ENCODE assay signal across 17 cellular contexts in genomic region chr12:122996621-122997342, GRCh38. TPM values are rescaled to one million over a fixed set of nuclear protein-coding genes. Genes with fewer than 3 reads are reported as not detected.
DNase-seq lines count a peak whose midpoint lies in the region; ATAC-seq, FAIRE-seq and TF ChIP-seq lines count a peak whose summit lies in the region.
"Had no signal": no experiment of that assay in that cellular context is flagged by ENCODE, and none has a peak within 500 bp of the region (broad histone marks: within the 10 kb centered on the region; RNA-seq: fewer than 3 reads in every experiment).

No MANE protein-coding gene starts in this region.

- H3K36me3 Mint-ChIP-seq in activated naive CD4-positive, alpha-beta T cell treated with anti-CD3 and anti-CD28 coated beads, Interleukin-2, amount 50 U/mL, for 24 hours = peaks cover 2% of the 10 kb centered on the region
- no peaks in the 10 kb centered on the region for H3K36me3 Mint-ChIP-seq in activated naive CD4-positive, alpha-beta T cell treated with anti-CD3 and anti-CD28 coated beads, Interleukin-2, amount 50 U/mL, for 72 hours
- H3K36me3 Mint-ChIP-seq in astrocyte (ENCODE audit: low read depth, unreplicated experiment) = peaks cover 7% of the 10 kb centered on the region
- no peaks in the 10 kb centered on the region for H3K36me3 Mint-ChIP-seq in osteocyte (ENCODE audit: unreplicated experiment)
- H3K36me3 Mint-ChIP-seq: CD14-positive monocyte; CD4-positive, alpha-beta memory T cell had no signal

- H3K9ac ChIP-seq in astrocyte (ENCODE audit: low read length) (no peak overlapping the region), HepG2 (ENCODE audit: insufficient read depth, low read depth, low read length) (no peak overlapping the region)
- H3K9ac ChIP-seq: BLaER1 had no signal

- DNase-seq in activated naive CD4-positive, alpha-beta T cell treated with anti-CD3 and anti-CD28 coated beads, Interleukin-2, amount 50 U/mL, for 72 hours (ENCODE audit: low spot score in 2 of 2) = no peak
- DNase-seq in astrocyte (ENCODE audit: low read depth) = no peak
- DNase-seq in HepG2 (ENCODE audit: low spot score) = no peak
- peak; percentile 50 for DNase-seq in osteoblast (ENCODE audit: insufficient read length, low spot score, missing footprints)
- DNase-seq in osteocyte (ENCODE audit: extremely low spot score, unreplicated experiment) = no peak
- DNase-seq in stimulated activated naive CD8-positive, alpha-beta T cell treated with anti-CD3 and anti-CD28 coated beads, Interleukin-15, Interleukin-2, amounts not matched to agents 100 U/mL and 50 U/mL, for 24 hours = no peak
- DNase-seq in activated T-cell treated with anti-CD3 and anti-CD28 coated beads for 4 hours = no peak
- DNase-seq: 8988T; CD4-positive, alpha-beta memory T cell; DMS153; DMS79; GF-D8; H9 had no signal

- no peak for TF ChIP-seq RAD21 in HepG2 (CRISPR knock-in tag; IDR thresholded peaks at IDR 0.05)

- intact Hi-C loops in HepG2 (cut with micrococcal nuclease; ENCODE audit: unreplicated experiment) = no loop called here

- CTCF ChIA-PET in HepG2 (lab: Yijun Ruan, JAX; ENCODE audit: low intra/inter-chr PET ratio, low total read pairs) = no interaction called here

- H3K27me3 ChIP-seq in astrocyte (ENCODE audit: insufficient read depth, low read length) = no peaks in the 10 kb centered on the region
- H3K27me3 ChIP-seq in HepG2 (ENCODE audit: control insufficient read depth in 1 of 2, insufficient read depth in 2 of 2, low read length in 2 of 2) = no peaks in the 10 kb centered on the region; a peak in 1 of 5 replicates
- H3K27me3 ChIP-seq in osteoblast (ENCODE audit: insufficient read depth, low read length) = no peaks in the 10 kb centered on the region
- H3K27me3 ChIP-seq: BLaER1 had no signal

- H3K79me2 ChIP-seq in astrocyte (ENCODE audit: insufficient read depth, low read length) (no peaks in the 10 kb centered on the region), HepG2 (ENCODE audit: insufficient read depth, low read length) (no peaks in the 10 kb centered on the region), osteoblast (ENCODE audit: insufficient read depth, low read length) (no peaks in the 10 kb centered on the region)

- POLR2A ChIA-PET in HepG2 (lab: Yijun Ruan, JAX) = no interaction called here

- H3K4me3 ChIP-seq in astrocyte (ENCODE audit: insufficient read depth, low read depth, low read length) = no peak overlapping the region
- no peak overlapping the region for H3K4me3 ChIP-seq in HepG2 (replicated peaks in 1 of 3; ENCODE audit: insufficient read depth in 1 of 3, low read depth in 2 of 3, low read length in 3 of 3)
- H3K4me3 ChIP-seq in osteoblast (ENCODE audit: insufficient read depth, low read length) = no peak overlapping the region
- H3K4me3 ChIP-seq: BLaER1, GM23338 had no signal

- TF ChIP-seq CTCF in astrocyte (IDR thresholded peaks at IDR 0.05; ENCODE audit: insufficient read depth, low read depth, low read length) = no peak
- TF ChIP-seq CTCF in HepG2 (CRISPR knock-in tag; IDR thresholded peaks at IDR 0.05) = no peak; the same call in 1 of the 2 replicates
- no peak for TF ChIP-seq CTCF in osteoblast (IDR thresholded peaks at IDR 0.05; ENCODE audit: extremely low read depth, low read depth, low read length)
- TF ChIP-seq CTCF in osteocyte (IDR thresholded peaks at IDR 0.05) = no peak

- H3K27me3 Mint-ChIP-seq in activated naive CD4-positive, alpha-beta T cell treated with anti-CD3 and anti-CD28 coated beads, Interleukin-2, amount 50 U/mL, for 24 hours = no peaks in the 10 kb centered on the region
- peaks cover 3% of the 10 kb centered on the region for H3K27me3 Mint-ChIP-seq in astrocyte (ENCODE audit: low read depth, unreplicated experiment)
- no peaks in the 10 kb centered on the region for H3K27me3 Mint-ChIP-seq in osteocyte (ENCODE audit: unreplicated experiment)
- H3K27me3 Mint-ChIP-seq: CD4-positive, alpha-beta memory T cell had no signal

- no peaks in the 10 kb centered on the region for H3K36me3 ChIP-seq in astrocyte (ENCODE audit: insufficient read depth, low read length)
- H3K36me3 ChIP-seq in HepG2 (replicated peaks in 1 of 2; ENCODE audit: control insufficient read depth in 1 of 2, insufficient read depth in 2 of 2, low read length in 2 of 2) = peaks cover 2 to 7% of the 10 kb centered on the region in 2 experiments; a peak in 3 of 5 replicates
- peaks cover 2% of the 10 kb centered on the region for H3K36me3 ChIP-seq in osteoblast (ENCODE audit: insufficient read depth, low read length)

- H3K27ac ChIP-seq in astrocyte (ENCODE audit: low read depth, low read length) (no peak overlapping the region), HepG2 (ENCODE audit: extremely low read length, insufficient read depth, low read length) (peak overlapping the region; percentile 44), osteoblast (ENCODE audit: low read depth, low read length) (no peak overlapping the region)
- H3K27ac ChIP-seq: BLaER1 had no signal

- H3K4me2 ChIP-seq in astrocyte (ENCODE audit: low read length) = no peak overlapping the region
- H3K4me2 ChIP-seq in HepG2 (ENCODE audit: low read depth, low read length) = no peak overlapping the region
- no peak overlapping the region for H3K4me2 ChIP-seq in osteoblast (ENCODE audit: insufficient read depth, low read length)
- H3K4me2 ChIP-seq: BLaER1, GM23338 had no signal

- TF ChIP-seq EP300 in HepG2 (IDR thresholded peaks at IDR 0.05; ENCODE audit: low read depth in 2 of 2, low read length in 2 of 2) = no peak
- TF ChIP-seq EP300 in HepG2 (CRISPR knock-in tag; IDR thresholded peaks at IDR 0.05; ENCODE audit: borderline replicate concordance) = no peak

- no TSS peak for BruUV-seq in HepG2 (replicated peaks; lab: Mats Ljungman, UMichigan)

- H3K4me1 ChIP-seq in astrocyte (ENCODE audit: insufficient read depth, low read length) (no peaks in the 10 kb centered on the region), HepG2 (ENCODE audit: insufficient read depth, low read length) (peaks cover 12% of the 10 kb centered on the region), osteoblast (ENCODE audit: insufficient read depth, low read length) (no peaks in the 10 kb centered on the region)

- H2AFZ ChIP-seq in astrocyte (ENCODE audit: low read depth, low read length) = no peak overlapping the region
- no peak overlapping the region for H2AFZ ChIP-seq in HepG2 (ENCODE audit: low read length)
- no peak overlapping the region for H2AFZ ChIP-seq in osteoblast (ENCODE audit: low read length)
- H2AFZ ChIP-seq: GM23338 had no signal

- H3K27ac Mint-ChIP-seq in activated naive CD4-positive, alpha-beta T cell treated with anti-CD3 and anti-CD28 coated beads, Interleukin-2, amount 50 U/mL, for 24 hours = peak overlapping the region; percentile 30
- H3K27ac Mint-ChIP-seq in activated naive CD4-positive, alpha-beta T cell treated with anti-CD3 and anti-CD28 coated beads, Interleukin-2, amount 50 U/mL, for 72 hours = peak overlapping the region in 1 of 2 donors; percentile 20
- H3K27ac Mint-ChIP-seq in astrocyte (ENCODE audit: unreplicated experiment) (peak overlapping the region; percentile 12), osteocyte (ENCODE audit: unreplicated experiment) (no peak overlapping the region)
- H3K27ac Mint-ChIP-seq: CD14-positive monocyte; CD4-positive, alpha-beta memory T cell; GM23338; H9 had no signal

- TF ChIP-seq POLR2A in HepG2 (IDR thresholded peaks at IDR 0.05; ENCODE audit: insufficient read depth in 1 of 2, low read depth in 2 of 2, low read length in 2 of 2) = no peak

- no peaks in the 10 kb centered on the region for H3K4me1 Mint-ChIP-seq in activated naive CD4-positive, alpha-beta T cell treated with anti-CD3 and anti-CD28 coated beads, Interleukin-2, amount 50 U/mL, for 24 hours
- H3K4me1 Mint-ChIP-seq in astrocyte (ENCODE audit: low read depth, unreplicated experiment) (no peaks in the 10 kb centered on the region), osteocyte (ENCODE audit: unreplicated experiment) (no peaks in the 10 kb centered on the region)
- H3K4me1 Mint-ChIP-seq: CD14-positive monocyte, GM23338 had no signal

- FAIRE-seq in astrocyte (lab: Jason Lieb, UNC) = no peak
- FAIRE-seq in HepG2 (lab: Jason Lieb, UNC) = no peak

- H3K4me3 Mint-ChIP-seq in activated naive CD4-positive, alpha-beta T cell treated with anti-CD3 and anti-CD28 coated beads, Interleukin-2, amount 50 U/mL, for 24 hours = no peak overlapping the region
- no peak overlapping the region for H3K4me3 Mint-ChIP-seq in astrocyte (ENCODE audit: unreplicated experiment)
- no peak overlapping the region for H3K4me3 Mint-ChIP-seq in osteocyte (ENCODE audit: unreplicated experiment)
- H3K4me3 Mint-ChIP-seq: CD14-positive monocyte; CD4-positive, alpha-beta memory T cell; GM23338; H9 had no signal

- no peaks in the 10 kb centered on the region for H3K9me3 Mint-ChIP-seq in activated naive CD4-positive, alpha-beta T cell treated with anti-CD3 and anti-CD28 coated beads, Interleukin-2, amount 50 U/mL, for 24 hours
- H3K9me3 Mint-ChIP-seq in activated naive CD4-positive, alpha-beta T cell treated with anti-CD3 and anti-CD28 coated beads, Interleukin-2, amount 50 U/mL, for 72 hours = no peaks in the 10 kb centered on the region
- H3K9me3 Mint-ChIP-seq in astrocyte (ENCODE audit: unreplicated experiment) (peaks cover 1% of the 10 kb centered on the region), osteocyte (ENCODE audit: unreplicated experiment) (no peaks in the 10 kb centered on the region)
- H3K9me3 Mint-ChIP-seq: CD14-positive monocyte; CD4-positive, alpha-beta memory T cell; GM23338; H9 had no signal

- 94% methylated on average over 11 of the region's 16 CpGs for WGBS in HepG2 (ENCODE audit: low lambda C conversion rate)

- H3K9me3 ChIP-seq in astrocyte (ENCODE audit: insufficient read depth, low read depth, low read length) = no peaks in the 10 kb centered on the region
- no peaks in the 10 kb centered on the region for H3K9me3 ChIP-seq in HepG2 (ENCODE audit: low read length)
- H3K9me3 ChIP-seq in osteoblast (ENCODE audit: low read depth, low read length) = no peaks in the 10 kb centered on the region
- H3K9me3 ChIP-seq: BLaER1 had no signal

- ATAC-seq in activated naive CD4-positive, alpha-beta T cell treated with anti-CD3 and anti-CD28 coated beads, Interleukin-2, amount 50 U/mL, for 72 hours = no peak
- ATAC-seq in HepG2 = no peak; the same call in 2 of the 3 replicates
- ATAC-seq in stimulated activated naive CD8-positive, alpha-beta T cell treated with anti-CD3 and anti-CD28 coated beads, Interleukin-15, Interleukin-2, amounts not matched to agents 100 U/mL and 50 U/mL, for 24 hours = no peak
- ATAC-seq: GM23338 had no signal

- in situ Hi-C loops in HepG2 (cut with HindIII; ENCODE audit: extremely low pct_ligation_motif_present, low pct_unique_long_range_greater_than_20kb) = no loop called here

- no peaks in the 10 kb centered on the region for H4K20me1 ChIP-seq in astrocyte (ENCODE audit: insufficient read depth, low read length)
- H4K20me1 ChIP-seq in HepG2 (ENCODE audit: insufficient read depth, low read length) = no peaks in the 10 kb centered on the region
- no peaks in the 10 kb centered on the region for H4K20me1 ChIP-seq in osteoblast (ENCODE audit: insufficient read depth, low read length)

RNA-seq across cellular contexts. Expression of gene ARL6IP4, which starts 16.3 kb away (rescaled TPM):
- 100 to 1,000 TPM in 1 of 2 donors, 10 to 100 TPM in 1; 99.9 to 180 TPM for total RNA-seq in activated naive CD4-positive, alpha-beta T cell treated with anti-CD3 and anti-CD28 coated beads, Interleukin-2, amount 50 U/mL, for 72 hours
- total RNA-seq in astrocyte (121 and 122 TPM in 2 replicates), HepG2 (2016; rRNA removed; fragmentation: Illumina TruSeq; extraction: Trizol) (178 and 220 TPM in 2 replicates), osteoblast (117 and 118 TPM in 2 replicates), osteocyte (166 and 171 TPM in 2 replicates)
- total RNA-seq in HepG2 (2016; cell fraction: cytosol; rRNA removed; fragmentation: Illumina TruSeq; extraction: Trizol; ENCODE audit: low read depth) = 710 and 791 TPM in 2 replicates
- total RNA-seq in HepG2 (2016; cell fraction: insoluble cytoplasmic fraction; rRNA removed; fragmentation: Illumina TruSeq; extraction: Trizol) = 169 and 227 TPM in 2 replicates
- total RNA-seq in HepG2 (2016; cell fraction: membrane; rRNA removed; fragmentation: Illumina TruSeq; extraction: Trizol) = 491 and 557 TPM in 2 replicates
- 80.1 and 103 TPM in 2 replicates for total RNA-seq in HepG2 (2016; cell fraction: nucleus; rRNA removed; fragmentation: Illumina TruSeq; extraction: Trizol)
- polyA plus RNA-seq in HepG2 (2011; rRNA removed) = 155 and 179 TPM in 2 replicates
- 176 and 208 TPM in 2 replicates for polyA plus RNA-seq in HepG2 (2011; cell fraction: cytosol; rRNA removed)
- 332 and 368 TPM in 2 replicates for polyA plus RNA-seq in HepG2 (2011; cell fraction: nucleus; rRNA removed)
- 109 and 121 TPM in 2 replicates for polyA plus RNA-seq in HepG2 (2012)
- polyA plus RNA-seq in HepG2 (2016; cell fraction: cytosol; fragmentation: Illumina TruSeq; extraction: Trizol; ENCODE audit: low read depth) = 761 and 860 TPM in 2 replicates
- polyA plus RNA-seq in HepG2 (2016; cell fraction: insoluble cytoplasmic fraction; fragmentation: Illumina TruSeq; extraction: Trizol; ENCODE audit: low read depth) = 159 and 186 TPM in 2 replicates
- 440 and 496 TPM in 2 replicates for polyA plus RNA-seq in HepG2 (2016; cell fraction: membrane; fragmentation: Illumina TruSeq; extraction: Trizol; ENCODE audit: low read depth)
- polyA plus RNA-seq in HepG2 (2016; cell fraction: nucleus; fragmentation: Illumina TruSeq; extraction: Trizol; ENCODE audit: insufficient read depth, low read depth) = 178 and 189 TPM in 2 replicates
- 30.5 and 34.7 TPM in 2 replicates for polyA minus RNA-seq in HepG2 (2011; rRNA and poly(A)+ RNA removed; ENCODE audit: low replicate concordance)
- 30.8 and 31.7 TPM in 2 replicates for polyA minus RNA-seq in HepG2 (2011; cell fraction: cytosol; rRNA and poly(A)+ RNA removed)
- polyA minus RNA-seq in HepG2 (2011; cell fraction: nucleus; rRNA and poly(A)+ RNA removed) = 19.3 and 22.6 TPM in 2 replicates

RNA-seq across cellular contexts. Expression of gene OGFOD2, which starts 21.7 kb away (rescaled TPM):
- 10 to 100 TPM; 30.3 to 30.8 TPM for total RNA-seq in activated naive CD4-positive, alpha-beta T cell treated with anti-CD3 and anti-CD28 coated beads, Interleukin-2, amount 50 U/mL, for 72 hours
- 13.3 and 16.1 TPM in 2 replicates for total RNA-seq in astrocyte
- total RNA-seq in HepG2 (2016; rRNA removed; fragmentation: Illumina TruSeq; extraction: Trizol) = 10.6 and 14.6 TPM in 2 replicates
- total RNA-seq in HepG2 (2016; cell fraction: cytosol; rRNA removed; fragmentation: Illumina TruSeq; extraction: Trizol; ENCODE audit: low read depth) = 4.5 and 4.8 TPM in 2 replicates
- total RNA-seq in HepG2 (2016; cell fraction: insoluble cytoplasmic fraction; rRNA removed; fragmentation: Illumina TruSeq; extraction: Trizol) = 12.7 and 14.8 TPM in 2 replicates
- total RNA-seq in HepG2 (2016; cell fraction: membrane; rRNA removed; fragmentation: Illumina TruSeq; extraction: Trizol) = 8.7 and 8.8 TPM in 2 replicates
- 11.1 and 14.0 TPM in 2 replicates for total RNA-seq in HepG2 (2016; cell fraction: nucleus; rRNA removed; fragmentation: Illumina TruSeq; extraction: Trizol)
- 13.2 and 15.5 TPM in 2 replicates for polyA plus RNA-seq in HepG2 (2011; rRNA removed)
- polyA plus RNA-seq in HepG2 (2011; cell fraction: cytosol; rRNA removed) = 10.6 and 23.9 TPM in 2 replicates
- 115 and 150 TPM in 2 replicates for polyA plus RNA-seq in HepG2 (2011; cell fraction: nucleus; rRNA removed)
- polyA plus RNA-seq in HepG2 (2012) = 6.2 and 7.8 TPM in 2 replicates
- 7.1 and 7.6 TPM in 2 replicates for polyA plus RNA-seq in HepG2 (2016; cell fraction: cytosol; fragmentation: Illumina TruSeq; extraction: Trizol; ENCODE audit: low read depth)
- polyA plus RNA-seq in HepG2 (2016; cell fraction: insoluble cytoplasmic fraction; fragmentation: Illumina TruSeq; extraction: Trizol; ENCODE audit: low read depth) = 14.3 and 16.0 TPM in 2 replicates
- polyA plus RNA-seq in HepG2 (2016; cell fraction: membrane; fragmentation: Illumina TruSeq; extraction: Trizol; ENCODE audit: low read depth) = 10.5 and 12.0 TPM in 2 replicates
- polyA plus RNA-seq in HepG2 (2016; cell fraction: nucleus; fragmentation: Illumina TruSeq; extraction: Trizol; ENCODE audit: insufficient read depth, low read depth) = 40.3 and 43.3 TPM in 2 replicates
- polyA minus RNA-seq in HepG2 (2011; rRNA and poly(A)+ RNA removed; ENCODE audit: low replicate concordance) = 20.5 and 24.4 TPM in 2 replicates
- polyA minus RNA-seq in HepG2 (2011; cell fraction: cytosol; rRNA and poly(A)+ RNA removed) = 6.2 and 10.0 TPM in 2 replicates
- polyA minus RNA-seq in HepG2 (2011; cell fraction: nucleus; rRNA and poly(A)+ RNA removed) = 14.0 and 15.5 TPM in 2 replicates
- 6.5 and 8.3 TPM in 2 replicates for total RNA-seq in osteoblast
- total RNA-seq in osteocyte = 16.7 and 20.2 TPM in 2 replicates

RNA-seq across cellular contexts. Expression of gene ABCB9, which starts 30.5 kb away (rescaled TPM):
- 1 to 10 TPM; 8.9 to 9.5 TPM for total RNA-seq in activated naive CD4-positive, alpha-beta T cell treated with anti-CD3 and anti-CD28 coated beads, Interleukin-2, amount 50 U/mL, for 72 hours
- 11.6 and 12.9 TPM in 2 replicates for total RNA-seq in astrocyte
- 3.4 and 6.0 TPM in 2 replicates for total RNA-seq in HepG2 (2016; rRNA removed; fragmentation: Illumina TruSeq; extraction: Trizol)
- 2.0 and 2.1 TPM in 2 replicates for total RNA-seq in HepG2 (2016; cell fraction: cytosol; rRNA removed; fragmentation: Illumina TruSeq; extraction: Trizol; ENCODE audit: low read depth)
- total RNA-seq in HepG2 (2016; cell fraction: insoluble cytoplasmic fraction; rRNA removed; fragmentation: Illumina TruSeq; extraction: Trizol) = 3.8 and 6.2 TPM in 2 replicates
- 4.2 and 4.6 TPM in 2 replicates for total RNA-seq in HepG2 (2016; cell fraction: membrane; rRNA removed; fragmentation: Illumina TruSeq; extraction: Trizol)
- 7.6 and 8.0 TPM in 2 replicates for total RNA-seq in HepG2 (2016; cell fraction: nucleus; rRNA removed; fragmentation: Illumina TruSeq; extraction: Trizol)
- 4.8 and 5.1 TPM in 2 replicates for polyA plus RNA-seq in HepG2 (2011; rRNA removed)
- 2.5 and 4.1 TPM in 2 replicates for polyA plus RNA-seq in HepG2 (2011; cell fraction: cytosol; rRNA removed)
- 9.9 and 12.0 TPM in 2 replicates for polyA plus RNA-seq in HepG2 (2011; cell fraction: nucleus; rRNA removed)
- polyA plus RNA-seq in HepG2 (2012) = 2.4 and 3.6 TPM in 2 replicates
- 0.78 and 1.3 TPM in 2 replicates for polyA plus RNA-seq in HepG2 (2016; cell fraction: cytosol; fragmentation: Illumina TruSeq; extraction: Trizol; ENCODE audit: low read depth)
- polyA plus RNA-seq in HepG2 (2016; cell fraction: insoluble cytoplasmic fraction; fragmentation: Illumina TruSeq; extraction: Trizol; ENCODE audit: low read depth) = 2.3 and 4.0 TPM in 2 replicates
- polyA plus RNA-seq in HepG2 (2016; cell fraction: membrane; fragmentation: Illumina TruSeq; extraction: Trizol; ENCODE audit: low read depth) = 1.7 and 2.1 TPM in 2 replicates
- 12.6 and 14.0 TPM in 2 replicates for polyA plus RNA-seq in HepG2 (2016; cell fraction: nucleus; fragmentation: Illumina TruSeq; extraction: Trizol; ENCODE audit: insufficient read depth, low read depth)
- polyA minus RNA-seq in HepG2 (2011; rRNA and poly(A)+ RNA removed; ENCODE audit: low replicate concordance) = 16.7 and 18.1 TPM in 2 replicates
- 4.4 and 4.7 TPM in 2 replicates for polyA minus RNA-seq in HepG2 (2011; cell fraction: cytosol; rRNA and poly(A)+ RNA removed)
- polyA minus RNA-seq in HepG2 (2011; cell fraction: nucleus; rRNA and poly(A)+ RNA removed) = 9.8 and 10.9 TPM in 2 replicates
- total RNA-seq in osteoblast = 11.9 and 13.0 TPM in 2 replicates
- 13.1 and 13.4 TPM in 2 replicates for total RNA-seq in osteocyte
